ENCODE assay signal across 18 cellular contexts in genomic region chr3:107085261-107085660, GRCh38.
"Had no signal": no experiment of that assay in that cellular context is flagged by ENCODE, and none has a peak within 500 bp of the region (broad histone marks: within the 10 kb centered on the region; RNA-seq: fewer than 3 reads in every experiment).

No MANE protein-coding gene starts in this region.

- H3K9ac ChIP-seq: neural progenitor cell had no signal

- H3K4me1 ChIP-seq: colonic mucosa, lower lobe of right lung, neural progenitor cell, pancreas had no signal

- H3K36me3 ChIP-seq: colonic mucosa, lower lobe of right lung, neural progenitor cell, pancreas, thoracic aorta had no signal

- H3K27ac ChIP-seq: colonic mucosa, lower lobe of right lung, neural progenitor cell, pancreas, thoracic aorta had no signal

- ATAC-seq: activated T-cell treated with anti-CD3 and anti-CD28 coated beads, Interleukin-2, amount 50 U/mL, for 72 hours; lower lobe of right lung; pancreas; stimulated activated naive CD8-positive, alpha-beta T cell treated with anti-CD3 and anti-CD28 coated beads, Interleukin-15, amount 100 ng/mL, for 72 hours; T-helper 17 cell had no signal

- H3K9me3 ChIP-seq: colonic mucosa, lower lobe of right lung, pancreas, thoracic aorta had no signal

- DNase-seq: activated CD4-positive, alpha-beta memory T cell treated with anti-CD3 and anti-CD28 coated beads, Interleukin-2, amount 10 ng/mL, durations not matched to agents 7 days and 5 days; activated gamma-delta T cell treated with Interleukin-2 at 50 U/mL for 16 hours; activated naive CD8-positive, alpha-beta T cell treated with anti-CD3 and anti-CD28 coated beads for 36 hours; activated T-cell treated with anti-CD3 and anti-CD28 coated beads, Interleukin-2, amount 50 U/mL, for 72 hours; anterior cingulate cortex; colonic mucosa; hippocampal formation; lower lobe of right lung; midbrain; pancreas; retina; stimulated activated CD4-positive, alpha-beta T cell treated with anti-CD3 and anti-CD28 coated beads, Interleukin-15, amount 100 ng/mL, for 24 hours; stimulated activated CD4-positive, alpha-beta T cell treated with anti-CD3 and anti-CD28 coated beads, Interleukin-4, amount 100 ng/mL, for 4 hours; stimulated activated naive CD8-positive, alpha-beta T cell treated with anti-CD3 and anti-CD28 coated beads, Interleukin-15, amount 100 ng/mL, for 72 hours; T-helper 17 cell had no signal

- H3K27me3 ChIP-seq: colonic mucosa, neural progenitor cell, pancreas had no signal

- FAIRE-seq: pancreas, TTC549 had no signal

- H2AFZ ChIP-seq: neural progenitor cell had no signal

- H3K4me3 ChIP-seq: colonic mucosa, lower lobe of right lung, neural progenitor cell, pancreas, thoracic aorta had no signal

- H3K4me2 ChIP-seq: neural progenitor cell had no signal
